In the genomic region with DNA sequence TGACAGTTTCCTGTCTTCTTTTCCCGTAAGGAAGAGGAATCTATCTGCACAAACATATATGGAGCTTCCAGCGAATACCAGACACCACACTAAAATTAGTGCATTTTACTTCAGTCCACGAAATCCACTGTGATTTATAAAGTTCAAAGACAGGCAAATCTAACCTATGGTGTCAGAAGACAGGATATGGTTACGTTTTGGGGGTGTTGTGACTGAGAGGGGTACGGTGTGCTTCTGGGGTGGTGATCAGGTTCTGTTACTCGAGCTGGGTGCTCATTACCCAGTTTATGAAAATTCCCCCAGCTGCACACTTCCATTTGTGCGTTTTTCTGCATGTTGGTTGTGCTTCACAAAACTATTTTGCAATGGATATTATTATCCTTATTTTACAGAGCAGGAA, we compare ENCODE assay signal across 36 cellular contexts. TPM values are rescaled to one million over a fixed set of nuclear protein-coding genes. Genes with fewer than 3 reads are reported as not detected.
"Had no signal": no experiment of that assay in that cellular context is flagged by ENCODE, and none has a peak within 500 bp of the region (broad histone marks: within the 10 kb centered on the region; RNA-seq: fewer than 3 reads in every experiment).

No MANE protein-coding gene starts in this region.

- DNase-seq: activated CD4-positive, alpha-beta memory T cell treated with anti-CD3 and anti-CD28 coated beads for 36 hours; activated CD4-positive, alpha-beta T cell treated with anti-CD3 and anti-CD28 coated beads for 36 hours; activated CD4-positive, alpha-beta T cell treated with anti-CD3 and anti-CD28 coated beads, Interleukin-2, amount 10 ng/mL, durations not matched to agents 24 days and 14 days; activated CD4-positive, CD25-positive, alpha-beta regulatory T cell; activated CD4-positive, CD25-positive, alpha-beta regulatory T cell treated with anti-CD3 and anti-CD28 coated beads, Interleukin-2, amount 50 U/mL, for 72 hours; activated CD8-positive, alpha-beta memory T cell treated with anti-CD3 and anti-CD28 coated beads for 24 hours; activated CD8-positive, alpha-beta memory T cell treated with anti-CD3 and anti-CD28 coated beads, Interleukin-2, amount 50 U/mL, for 4 hours; activated effector memory CD4-positive, alpha-beta T cell treated with Interleukin-2 at 50 U/mL for 16 hours; activated gamma-delta T cell treated with Interleukin-2 at 50 U/mL for 16 hours; activated naive CD4-positive, alpha-beta T cell treated with anti-CD3 and anti-CD28 coated beads, Interleukin-2, amount 50 U/mL, for 16 hours; activated naive CD4-positive, alpha-beta T cell treated with Interleukin-2 at 50 U/mL for 16 hours; activated T-cell treated with anti-CD3 and anti-CD28 coated beads for 4 hours; activated T-cell treated with anti-CD3 and anti-CD28 coated beads, Interleukin-2, amount 50 U/mL, for 4 hours; brain microvascular endothelial cell; dorsolateral prefrontal cortex; effector memory CD4-positive, alpha-beta T cell; erythroblast; foreskin keratinocyte; gastrocnemius medialis; glutamatergic neuron; heart left ventricle; T-helper 1 cell; T-helper 17 cell; T1000; WERI-Rb-1 had no signal

- H3K9me3 ChIP-seq: ascending aorta, esophagus muscularis mucosa, gastrocnemius medialis, heart left ventricle had no signal

- H3K27ac Mint-ChIP-seq: activated CD4-positive, alpha-beta memory T cell treated with anti-CD3 and anti-CD28 coated beads for 36 hours; activated CD4-positive, alpha-beta T cell treated with anti-CD3 and anti-CD28 coated beads for 36 hours; activated CD4-positive, alpha-beta T cell treated with anti-CD3 and anti-CD28 coated beads, Interleukin-2, amount 10 ng/mL, durations not matched to agents 24 days and 14 days; activated naive CD8-positive, alpha-beta T cell; activated T-helper 17 cell treated with anti-CD3 and anti-CD28 coated beads, Interleukin-2, amount 50 U/mL, for 72 hours; dendritic cell treated with granulocyte-macrophage colony-stimulating factor and Interleukin-4, amounts not matched to agents 40 ng/mL and 50 ng/mL, for 4 days; T-helper 17 cell; T-helper 2 cell treated with Interferon-gamma antibody and Interleukin-4, amounts not matched to agents 5 μg/mL and 100 μg/mL, for 36 hours had no signal

- H3K36me3 ChIP-seq: ascending aorta, brain microvascular endothelial cell, esophagus muscularis mucosa, gastrocnemius medialis, heart left ventricle, WERI-Rb-1 had no signal

- H3K4me3 Mint-ChIP-seq: activated CD4-positive, alpha-beta memory T cell treated with anti-CD3 and anti-CD28 coated beads for 36 hours; activated CD4-positive, alpha-beta T cell treated with anti-CD3 and anti-CD28 coated beads for 36 hours; activated CD4-positive, alpha-beta T cell treated with anti-CD3 and anti-CD28 coated beads, Interleukin-2, amount 10 ng/mL, durations not matched to agents 24 days and 14 days; activated naive CD8-positive, alpha-beta T cell; activated T-cell treated with anti-CD3 and anti-CD28 coated beads, Interleukin-2, amount 50 U/mL, for 4 hours; activated T-helper 17 cell treated with anti-CD3 and anti-CD28 coated beads, Interleukin-2, amount 50 U/mL, for 72 hours; central memory CD8-positive, alpha-beta T cell; dendritic cell treated with granulocyte-macrophage colony-stimulating factor and Interleukin-4, amounts not matched to agents 40 ng/mL and 50 ng/mL, for 4 days; T-helper 2 cell treated with Interferon-gamma antibody and Interleukin-4, amounts not matched to agents 5 μg/mL and 100 μg/mL, for 36 hours had no signal

- H3K36me3 Mint-ChIP-seq: activated CD4-positive, alpha-beta memory T cell treated with anti-CD3 and anti-CD28 coated beads for 36 hours; activated naive CD8-positive, alpha-beta T cell had no signal

- H3K27ac ChIP-seq: ascending aorta, brain microvascular endothelial cell, coronary artery, dorsolateral prefrontal cortex, esophagus muscularis mucosa, foreskin keratinocyte, gastrocnemius medialis, heart left ventricle, WERI-Rb-1 had no signal

- H3K4me3 ChIP-seq: ascending aorta, coronary artery, dorsolateral prefrontal cortex, esophagus muscularis mucosa, gastrocnemius medialis, heart left ventricle had no signal

- FAIRE-seq: bronchial epithelial cell had no signal

- H3K4me1 ChIP-seq: ascending aorta, esophagus muscularis mucosa, foreskin keratinocyte, gastrocnemius medialis, heart left ventricle had no signal

- H3K4me1 Mint-ChIP-seq: activated T-helper 17 cell treated with anti-CD3 and anti-CD28 coated beads, Interleukin-2, amount 50 U/mL, for 72 hours had no signal

- ATAC-seq: activated CD4-positive, alpha-beta T cell treated with anti-CD3 and anti-CD28 coated beads for 36 hours; activated T-cell treated with anti-CD3 and anti-CD28 coated beads, Interleukin-2, amount 50 U/mL, for 4 hours; activated T-helper 17 cell treated with anti-CD3 and anti-CD28 coated beads, Interleukin-2, amount 50 U/mL, for 72 hours; foreskin keratinocyte; gastrocnemius medialis; heart left ventricle; T-helper 17 cell had no signal

- H3K27me3 ChIP-seq: ascending aorta, brain microvascular endothelial cell, esophagus muscularis mucosa, foreskin keratinocyte, gastrocnemius medialis had no signal

- H3K27me3 Mint-ChIP-seq: activated CD4-positive, alpha-beta memory T cell treated with anti-CD3 and anti-CD28 coated beads for 36 hours; activated CD4-positive, alpha-beta T cell treated with anti-CD3 and anti-CD28 coated beads for 36 hours; activated CD4-positive, alpha-beta T cell treated with anti-CD3 and anti-CD28 coated beads, Interleukin-2, amount 10 ng/mL, durations not matched to agents 24 days and 14 days; activated naive CD8-positive, alpha-beta T cell; activated T-helper 17 cell treated with anti-CD3 and anti-CD28 coated beads, Interleukin-2, amount 50 U/mL, for 72 hours; central memory CD8-positive, alpha-beta T cell; dendritic cell treated with granulocyte-macrophage colony-stimulating factor and Interleukin-4, amounts not matched to agents 40 ng/mL and 50 ng/mL, for 4 days; T-helper 17 cell had no signal

- H3K9me3 Mint-ChIP-seq: activated CD4-positive, alpha-beta memory T cell treated with anti-CD3 and anti-CD28 coated beads for 36 hours; activated T-cell treated with anti-CD3 and anti-CD28 coated beads, Interleukin-2, amount 50 U/mL, for 4 hours; activated T-helper 17 cell treated with anti-CD3 and anti-CD28 coated beads, Interleukin-2, amount 50 U/mL, for 72 hours; central memory CD8-positive, alpha-beta T cell; dendritic cell treated with granulocyte-macrophage colony-stimulating factor and Interleukin-4, amounts not matched to agents 40 ng/mL and 50 ng/mL, for 4 days; T-helper 2 cell treated with Interferon-gamma antibody and Interleukin-4, amounts not matched to agents 5 μg/mL and 100 μg/mL, for 36 hours had no signal

RNA-seq across cellular contexts. Expression of gene VGLL1, which starts 10.3 kb away (rescaled TPM):
- total RNA-seq: activated CD4-positive, alpha-beta memory T cell treated with anti-CD3 and anti-CD28 coated beads for 36 hours; activated CD4-positive, alpha-beta T cell treated with anti-CD3 and anti-CD28 coated beads for 36 hours; activated CD4-positive, alpha-beta T cell treated with anti-CD3 and anti-CD28 coated beads, Interleukin-2, amount 10 ng/mL, durations not matched to agents 24 days and 14 days; activated T-cell treated with anti-CD3 and anti-CD28 coated beads, Interleukin-2, amount 50 U/mL, for 4 hours; activated T-helper 17 cell treated with anti-CD3 and anti-CD28 coated beads, Interleukin-2, amount 50 U/mL, for 72 hours; ascending aorta; cardiac septum; cerebellum; dorsolateral prefrontal cortex; esophagus muscularis mucosa; gastrocnemius medialis; T-helper 17 cell had no signal
- polyA plus RNA-seq: heart left ventricle had no signal

RNA-seq across cellular contexts. Expression of gene BRS3, which starts 54.5 kb away (rescaled TPM):
- total RNA-seq: activated CD4-positive, alpha-beta memory T cell treated with anti-CD3 and anti-CD28 coated beads for 36 hours; activated CD4-positive, alpha-beta T cell treated with anti-CD3 and anti-CD28 coated beads for 36 hours; activated CD4-positive, alpha-beta T cell treated with anti-CD3 and anti-CD28 coated beads, Interleukin-2, amount 10 ng/mL, durations not matched to agents 24 days and 14 days; activated T-cell treated with anti-CD3 and anti-CD28 coated beads, Interleukin-2, amount 50 U/mL, for 4 hours; activated T-helper 17 cell treated with anti-CD3 and anti-CD28 coated beads, Interleukin-2, amount 50 U/mL, for 72 hours; ascending aorta; bronchial epithelial cell; cardiac septum; cerebellum; esophagus muscularis mucosa; foreskin keratinocyte; gastrocnemius medialis; heart left ventricle; T-helper 17 cell had no signal
- polyA plus RNA-seq: foreskin keratinocyte, heart left ventricle had no signal
